1 cellular context compared by ENCODE assay signal in the genomic region with DNA sequence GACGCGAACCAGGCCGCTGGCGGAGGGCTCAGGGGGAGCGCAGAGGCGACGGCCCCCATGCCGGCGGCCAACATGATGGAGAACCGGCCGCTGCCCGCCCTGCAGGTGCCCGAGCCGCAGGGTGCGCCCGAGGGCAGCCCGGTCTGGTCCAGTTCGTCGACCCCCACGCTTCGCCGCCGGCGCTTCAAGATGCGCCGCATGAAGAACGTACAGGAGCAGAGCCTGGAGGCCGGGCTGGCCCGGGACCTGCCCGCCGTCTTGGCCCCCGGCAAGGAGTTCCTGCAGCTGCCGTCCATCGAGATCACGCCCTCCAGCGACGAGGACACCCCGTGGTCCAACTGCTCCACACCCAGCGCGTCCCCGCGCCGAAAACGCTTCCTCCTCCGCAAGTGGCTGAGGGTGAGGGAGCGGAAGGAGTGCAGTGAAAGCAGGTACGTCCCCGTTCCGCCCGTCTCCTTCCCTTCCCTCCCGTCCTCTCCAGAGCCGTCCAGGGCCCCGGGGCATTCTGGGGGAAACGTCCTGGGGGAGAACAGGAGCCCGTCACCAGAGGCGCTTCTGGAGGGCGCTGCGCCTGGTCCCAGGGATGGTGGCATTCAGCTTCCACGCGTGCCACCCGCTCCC.
TF ChIP-seq lines count a peak whose summit lies in the region.

No MANE protein-coding gene starts in this region.

TF ChIP-seq in HepG2, 621 proteins besides CTCF, POLR2A, EP300 and RAD21 (continued from another document):
- TF ChIP-seq HMGXB3 (CRISPR knock-in tag; IDR thresholded peaks at IDR 0.05; ENCODE audit: borderline replicate concordance) (no peak), ZFP37 (CRISPR knock-in tag; IDR thresholded peaks at IDR 0.05; ENCODE audit: borderline replicate concordance) (no peak), HDAC2 (CRISPR knock-in tag; IDR thresholded peaks at IDR 0.05) (no peak), HIVEP1 (CRISPR knock-in tag; IDR thresholded peaks at IDR 0.05) (no peak), BORCS8-MEF2B (CRISPR knock-in tag; IDR thresholded peaks at IDR 0.05) (no peak), CCDC6 (CRISPR knock-in tag; IDR thresholded peaks at IDR 0.05) (no peak), ZFP36 (IDR thresholded peaks at IDR 0.05; ENCODE audit: borderline replicate concordance, low read depth, low read length, partially characterized antibody) (no peak), RXRA (CRISPR knock-in tag; IDR thresholded peaks at IDR 0.05) (no peak), CBX5 (CRISPR knock-in tag; IDR thresholded peaks at IDR 0.05; ENCODE audit: borderline replicate concordance) (no peak), SIX1 (CRISPR knock-in tag; IDR thresholded peaks at IDR 0.05; ENCODE audit: borderline replicate concordance) (no peak)
